Comparison of ENCODE assay signal across 30 cellular contexts in genomic region chr10:106242301-106242700, GRCh38.
"Had no signal": no experiment of that assay in that cellular context is flagged by ENCODE, and none has a peak within 500 bp of the region (broad histone marks: within the 10 kb centered on the region; RNA-seq: fewer than 3 reads in every experiment).

No MANE protein-coding gene starts in this region.

- H3K4me1 ChIP-seq: adrenal gland, body of pancreas had no signal

- ATAC-seq: activated CD8-positive, alpha-beta T cell treated with anti-CD3 and anti-CD28 coated beads, Interleukin-2, amount 10 ng/mL, durations not matched to agents 7 days and 5 days; body of pancreas; Panc1; Right ventricle myocardium inferior; SK-N-SH treated with all-trans-retinoic acid at 6 μM for 48 hours; WTC11 had no signal

- H3K9me3 ChIP-seq: adrenal gland, body of pancreas had no signal

- H3K27me3 Mint-ChIP-seq: activated naive CD8-positive, alpha-beta T cell treated with anti-CD3 and anti-CD28 coated beads, Interleukin-2, amount 10 ng/mL, durations not matched to agents 7 days and 5 days; central memory CD8-positive, alpha-beta T cell had no signal

- FAIRE-seq: bronchial epithelial cell had no signal

- H3K36me3 ChIP-seq: adrenal gland had no signal

- H3K4me3 ChIP-seq: adrenal gland, body of pancreas had no signal

- H3K4me3 Mint-ChIP-seq: activated CD8-positive, alpha-beta T cell treated with anti-CD3 and anti-CD28 coated beads, Interleukin-2, amount 10 ng/mL, durations not matched to agents 7 days and 5 days; activated naive CD8-positive, alpha-beta T cell treated with anti-CD3 and anti-CD28 coated beads, Interleukin-2, amount 10 ng/mL, durations not matched to agents 7 days and 5 days; central memory CD8-positive, alpha-beta T cell; T-helper 1 cell treated with Interleukin-12 subunit alpha and Interleukin-12 subunit beta and Interleukin-4 antibody, amounts not matched to agents 30 μg/mL and 1 μg/mL, for 36 hours; WTC11 had no signal

- H3K27ac Mint-ChIP-seq: activated CD8-positive, alpha-beta T cell treated with anti-CD3 and anti-CD28 coated beads, Interleukin-2, amount 10 ng/mL, durations not matched to agents 7 days and 5 days; activated naive CD8-positive, alpha-beta T cell treated with anti-CD3 and anti-CD28 coated beads, Interleukin-2, amount 10 ng/mL, durations not matched to agents 7 days and 5 days; T-helper 1 cell treated with Interleukin-12 subunit alpha and Interleukin-12 subunit beta and Interleukin-4 antibody, amounts not matched to agents 30 μg/mL and 1 μg/mL, for 36 hours; WTC11 had no signal

- H3K27ac ChIP-seq: adrenal gland, body of pancreas had no signal

- H3K27me3 ChIP-seq: adrenal gland, body of pancreas had no signal

- H3K4me1 Mint-ChIP-seq: activated naive CD8-positive, alpha-beta T cell treated with anti-CD3 and anti-CD28 coated beads, Interleukin-2, amount 10 ng/mL, durations not matched to agents 7 days and 5 days; central memory CD8-positive, alpha-beta T cell; WTC11 had no signal

- DNase-seq: activated CD4-positive, alpha-beta T cell treated with anti-CD3 and anti-CD28 coated beads for 48 hours; activated CD4-positive, alpha-beta T cell treated with anti-CD3 and anti-CD28 coated beads, Interleukin-2, amount 50 U/mL, for 4 hours; activated CD4-positive, CD25-positive, alpha-beta regulatory T cell treated with anti-CD3 and anti-CD28 coated beads, Interleukin-2, amount 50 U/mL, for 72 hours; activated CD8-positive, alpha-beta memory T cell treated with anti-CD3 and anti-CD28 coated beads, Interleukin-2, amount 50 U/mL, for 48 hours; activated CD8-positive, alpha-beta T cell treated with anti-CD3 and anti-CD28 coated beads, Interleukin-2, amount 10 ng/mL, durations not matched to agents 7 days and 5 days; activated naive CD4-positive, alpha-beta T cell treated with anti-CD3 and anti-CD28 coated beads, Interleukin-2, amount 50 U/mL, for 16 hours; activated naive CD8-positive, alpha-beta T cell treated with anti-CD3 and anti-CD28 coated beads, Interleukin-2, amount 10 ng/mL, durations not matched to agents 7 days and 5 days; activated T-cell treated with anti-CD3 and anti-CD28 coated beads, Interleukin-2, amount 50 U/mL, for 1 hour; adrenal gland; aorta; NCI-H1092; NCI-H1417 treated with DMSO at 0.1 percent for 48 hours; NCI-H1694; NCI-H2029; NCI-H2107; NCI-H2171 treated with DMSO at 0.1 percent for 48 hours; NCI-H226; NCI-H510A; NCI-H526 treated with DMSO at 0.1 percent for 48 hours; NCI-H82; RPMI8226; SW 1271 had no signal

- H3K9me3 Mint-ChIP-seq: T-helper 1 cell treated with Interleukin-12 subunit alpha and Interleukin-12 subunit beta and Interleukin-4 antibody, amounts not matched to agents 30 μg/mL and 1 μg/mL, for 36 hours had no signal

- H3K36me3 Mint-ChIP-seq: activated naive CD8-positive, alpha-beta T cell treated with anti-CD3 and anti-CD28 coated beads, Interleukin-2, amount 10 ng/mL, durations not matched to agents 7 days and 5 days; WTC11 had no signal
